ENCODE assay signal across 27 cellular contexts in genomic region chr15:91384189-91384720, GRCh38.
"Had no signal": no experiment of that assay in that cellular context is flagged by ENCODE, and none has a peak within 500 bp of the region (broad histone marks: within the 10 kb centered on the region; RNA-seq: fewer than 3 reads in every experiment).

No MANE protein-coding gene starts in this region.

- H3K27ac ChIP-seq: ascending aorta, brain microvascular endothelial cell, hepatocyte, left ventricle myocardium inferior, parathyroid adenoma, upper lobe of left lung, WERI-Rb-1 had no signal

- H3K9me3 ChIP-seq: ascending aorta, left ventricle myocardium inferior, mucosa of descending colon, upper lobe of left lung had no signal

- H3K36me3 Mint-ChIP-seq: immature natural killer cell had no signal

- H3K36me3 ChIP-seq: ascending aorta, brain microvascular endothelial cell, left ventricle myocardium inferior, upper lobe of left lung, WERI-Rb-1 had no signal

- DNase-seq: activated CD4-positive, alpha-beta T cell treated with anti-CD3 and anti-CD28 coated beads, Interleukin-2, amount 50 U/mL, for 1 hour; activated CD4-positive, CD25-positive, alpha-beta regulatory T cell treated with anti-CD3 and anti-CD28 coated beads, Interleukin-2, amount 50 U/mL, for 72 hours; activated CD8-positive, alpha-beta T cell treated with anti-CD3 and anti-CD28 coated beads, Interleukin-2, amount 10 ng/mL, durations not matched to agents 7 days and 5 days; activated gamma-delta T cell; activated naive CD4-positive, alpha-beta T cell treated with anti-CD3 and anti-CD28 coated beads, Interleukin-2, amount 50 U/mL, for 16 hours; brain microvascular endothelial cell; effector memory CD4-positive, alpha-beta T cell; foreskin melanocyte; glutamatergic neuron; immature natural killer cell; left ventricle myocardium inferior; mesenchymal stem cell; mucosa of descending colon; nephron progenitor cell; nucleus accumbens; right cardiac atrium; stimulated activated CD4-positive, alpha-beta T cell treated with anti-CD3 and anti-CD28 coated beads, Interleukin-12 subunit alpha, Interleukin-12 subunit beta, amount 100 ng/mL, for 4 hours; stimulated activated CD4-positive, alpha-beta T cell treated with anti-CD3 and anti-CD28 coated beads, Interleukin-4, amount 100 ng/mL, for 4 hours; stimulated activated naive CD8-positive, alpha-beta T cell treated with anti-CD3 and anti-CD28 coated beads, Interleukin-15, Interleukin-2, amounts not matched to agents 100 U/mL and 50 U/mL, for 24 hours; upper lobe of left lung; WERI-Rb-1 had no signal

- ATAC-seq: activated CD8-positive, alpha-beta T cell treated with anti-CD3 and anti-CD28 coated beads, Interleukin-2, amount 10 ng/mL, durations not matched to agents 7 days and 5 days; mucosa of descending colon; right cardiac atrium; stimulated activated naive CD8-positive, alpha-beta T cell treated with anti-CD3 and anti-CD28 coated beads, Interleukin-15, Interleukin-2, amounts not matched to agents 100 U/mL and 50 U/mL, for 24 hours had no signal

- H3K4me1 ChIP-seq: ascending aorta, left ventricle myocardium inferior, parathyroid adenoma, upper lobe of left lung had no signal

- H3K4me3 ChIP-seq: ascending aorta, hepatocyte, left ventricle myocardium inferior, mucosa of descending colon, upper lobe of left lung had no signal

- H3K27me3 ChIP-seq: ascending aorta, brain microvascular endothelial cell, upper lobe of left lung had no signal

- H3K4me3 Mint-ChIP-seq: activated CD8-positive, alpha-beta T cell treated with anti-CD3 and anti-CD28 coated beads, Interleukin-2, amount 10 ng/mL, durations not matched to agents 7 days and 5 days; activated T-helper 1 cell treated with anti-CD3 and anti-CD28 coated beads, Interleukin-12 subunit alpha, Interleukin-12 subunit beta, Interleukin-2, Interleukin-4 antibody, amounts not matched to agents 30 ng/mL and 10 ng/mL and 1 ng/mL, durations not matched to agents 14 hours and 24 hours and 36 hours; central memory CD8-positive, alpha-beta T cell; immature natural killer cell; nephron progenitor cell; T-helper 2 cell treated with Interferon-gamma antibody and Interleukin-4, amounts not matched to agents 5 μg/mL and 100 μg/mL, for 36 hours had no signal

- H3K9me3 Mint-ChIP-seq: T-helper 2 cell treated with Interferon-gamma antibody and Interleukin-4, amounts not matched to agents 5 μg/mL and 100 μg/mL, for 36 hours had no signal

- H3K27ac Mint-ChIP-seq: activated CD8-positive, alpha-beta T cell treated with anti-CD3 and anti-CD28 coated beads, Interleukin-2, amount 10 ng/mL, durations not matched to agents 7 days and 5 days; activated T-helper 1 cell treated with anti-CD3 and anti-CD28 coated beads, Interleukin-12 subunit alpha, Interleukin-12 subunit beta, Interleukin-2, Interleukin-4 antibody, amounts not matched to agents 30 ng/mL and 10 ng/mL and 1 ng/mL, durations not matched to agents 14 hours and 24 hours and 36 hours; immature natural killer cell; nephron progenitor cell; T-helper 2 cell treated with Interferon-gamma antibody and Interleukin-4, amounts not matched to agents 5 μg/mL and 100 μg/mL, for 36 hours had no signal

- H3K4me1 Mint-ChIP-seq: central memory CD8-positive, alpha-beta T cell; immature natural killer cell; nephron progenitor cell had no signal
